29 cellular contexts compared by ENCODE assay signal in genomic region chr17:30312218-30312617, GRCh38. TPM values are rescaled to one million over a fixed set of nuclear protein-coding genes. Genes with fewer than 3 reads are reported as not detected.
DNase-seq lines count a peak whose midpoint lies in the region; ATAC-seq, FAIRE-seq and TF ChIP-seq lines count a peak whose summit lies in the region.
"Had no signal": no experiment of that assay in that cellular context is flagged by ENCODE, and none has a peak within 500 bp of the region (broad histone marks: within the 10 kb centered on the region; RNA-seq: fewer than 3 reads in every experiment).

No MANE protein-coding gene starts in this region.

- CTCF ChIA-PET in HepG2 (lab: Yijun Ruan, JAX; ENCODE audit: low intra/inter-chr PET ratio, low total read pairs) (no interaction called here), WTC11 (lab: Charles Lee) (no interaction called here)

- ATAC-seq in HepG2: no peak
- ATAC-seq in right lobe of liver: no peak
- ATAC-seq in WTC11: no peak
- no peak for ATAC-seq in HG02610 (IDR thresholded peaks at IDR 0.05; ENCODE audit: unreplicated experiment)
- ATAC-seq: Panc1 had no signal

- H3K36me3 ChIP-seq in HepG2 (replicated peaks in 1 of 2; ENCODE audit: control insufficient read depth in 1 of 2, insufficient read depth in 2 of 2, low read length in 2 of 2) (no peaks in the 10 kb centered on the region), right lobe of liver (no peaks in the 10 kb centered on the region)
- H3K36me3 ChIP-seq: BE2C had no signal

- POLR2A ChIA-PET in HepG2 (lab: Yijun Ruan, JAX): no interaction called here
- POLR2A ChIA-PET in WTC11 (lab: Charles Lee): no interaction called here

- no peak overlapping the region for H3K9ac ChIP-seq in HepG2 (ENCODE audit: insufficient read depth, low read depth, low read length)

- H2AFZ ChIP-seq in HepG2 (ENCODE audit: low read length): no peak overlapping the region

- no peaks in the 10 kb centered on the region for H4K20me1 ChIP-seq in HepG2 (ENCODE audit: insufficient read depth, low read length)

- FAIRE-seq in HepG2 (lab: Jason Lieb, UNC): no peak
- FAIRE-seq: GM12891 had no signal

- in situ Hi-C loops in HepG2 (cut with HindIII; ENCODE audit: extremely low pct_ligation_motif_present, low pct_unique_long_range_greater_than_20kb): no loop called here

- BruUV-seq in HepG2 (replicated peaks; lab: Mats Ljungman, UMichigan): no TSS peak

- no peaks in the 10 kb centered on the region for H3K9me3 ChIP-seq in HepG2 (ENCODE audit: low read length)
- no peaks in the 10 kb centered on the region for H3K9me3 ChIP-seq in right lobe of liver
- H3K9me3 ChIP-seq: BE2C had no signal

- 6% methylated on average over 2 of the region's 2 CpGs for WGBS in HepG2 (ENCODE audit: low lambda C conversion rate)
- WGBS in right lobe of liver (ENCODE audit: insufficient coverage, low coverage, low lambda C conversion rate, missing lambda C conversion rate): 75% methylated on average over 2 of the region's 2 CpGs

- DNase-seq in HepG2 (ENCODE audit: low spot score) (no peak), right lobe of liver (no peak), WTC11 (ENCODE audit: low spot score) (no peak), islet precursor cell (peak; percentile 5), KG1 (lab: John Stamatoyannopoulos, UW) (no peak)
- no peak for DNase-seq in NK-92 treated with Interleukin-12 subunit alpha and Interleukin-12 subunit beta, amount 100 ng/mL, for 24 hours (lab: John Stamatoyannopoulos, UW)
- DNase-seq in stimulated activated CD4-positive, alpha-beta T cell treated with anti-CD3 and anti-CD28 coated beads, Interleukin-4, amount 100 ng/mL, for 4 hours: no peak
- DNase-seq: 8988T; ACHN; BE2C; Calu3; CD8-positive, alpha-beta memory T cell; DMS79 treated with DMSO at 0.1 percent for 48 hours; GF-D8; NCI-H1048; NCI-H1436 treated with DMSO at 0.1 percent for 48 hours; NCI-H187 treated with DMSO at 0.1 percent for 48 hours; NCI-H2171 treated with DMSO at 0.1 percent for 48 hours; NCI-H345; NCI-H510A treated with DMSO at 0.1 percent for 48 hours; NCI-H82; SHP77 treated with DMSO at 0.1 percent for 48 hours had no signal

- H3K27ac Mint-ChIP-seq in WTC11: no peak overlapping the region
- H3K27ac Mint-ChIP-seq: CD14-positive monocyte; CD8-positive, alpha-beta memory T cell; IgD-negative memory B cell had no signal

- no peaks in the 10 kb centered on the region for H3K9me3 Mint-ChIP-seq in WTC11
- H3K9me3 Mint-ChIP-seq: CD14-positive monocyte; CD8-positive, alpha-beta memory T cell; IgD-negative memory B cell had no signal

- H3K4me1 Mint-ChIP-seq in WTC11: no peaks in the 10 kb centered on the region
- H3K4me1 Mint-ChIP-seq: IgD-negative memory B cell had no signal

- TF ChIP-seq CTCF in HepG2 (CRISPR knock-in tag; IDR thresholded peaks at IDR 0.05) (no peak), right lobe of liver (IDR thresholded peaks at IDR 0.05) (no peak), WTC11 (IDR thresholded peaks at IDR 0.05) (no peak)

- peaks cover 19% of the 10 kb centered on the region for H3K4me1 ChIP-seq in HepG2 (ENCODE audit: insufficient read depth, low read length)
- no peaks in the 10 kb centered on the region for H3K4me1 ChIP-seq in right lobe of liver
- H3K4me1 ChIP-seq: BE2C had no signal

- no peak for TF ChIP-seq RAD21 in HepG2 (CRISPR knock-in tag; IDR thresholded peaks at IDR 0.05)

- no peak overlapping the region for H3K27ac ChIP-seq in HepG2 (ENCODE audit: extremely low read length, insufficient read depth, low read length)
- no peak overlapping the region for H3K27ac ChIP-seq in right lobe of liver
- H3K27ac ChIP-seq: RWPE1 had no signal

- H3K4me3 ChIP-seq in HepG2 (replicated peaks in 1 of 3; ENCODE audit: insufficient read depth in 1 of 3, low read depth in 2 of 3, low read length in 3 of 3) (no peak overlapping the region), right lobe of liver (no peak overlapping the region)

- intact Hi-C loops in HepG2 (cut with micrococcal nuclease; ENCODE audit: unreplicated experiment): no loop called here
- intact Hi-C loops in right lobe of liver (cut with DNase I): no loop called here

- H3K36me3 Mint-ChIP-seq in WTC11: no peaks in the 10 kb centered on the region
- H3K36me3 Mint-ChIP-seq: CD14-positive monocyte; CD8-positive, alpha-beta memory T cell; IgD-negative memory B cell had no signal

- no peak overlapping the region for H3K4me3 Mint-ChIP-seq in WTC11
- H3K4me3 Mint-ChIP-seq: CD14-positive monocyte; CD8-positive, alpha-beta memory T cell; IgD-negative memory B cell had no signal

- H3K27me3 Mint-ChIP-seq in WTC11 (ENCODE audit: low read depth): no peaks in the 10 kb centered on the region
- H3K27me3 Mint-ChIP-seq: CD8-positive, alpha-beta memory T cell; IgD-negative memory B cell had no signal

- no peaks in the 10 kb centered on the region for H3K79me2 ChIP-seq in HepG2 (ENCODE audit: insufficient read depth, low read length)

- H3K27me3 ChIP-seq in HepG2 (ENCODE audit: control insufficient read depth in 1 of 2, insufficient read depth in 2 of 2, low read length in 2 of 2) (peaks cover 0 to 6% of the 10 kb centered on the region in 2 experiments; a peak in 1 of 5 replicates), right lobe of liver (peaks cover 0 to 8% of the 10 kb centered on the region in 2 donors)
- H3K27me3 ChIP-seq: BE2C had no signal

- TF ChIP-seq EP300 in HepG2 (IDR thresholded peaks at IDR 0.05; ENCODE audit: low read depth in 2 of 2, low read length in 2 of 2) (no peak), HepG2 (CRISPR knock-in tag; IDR thresholded peaks at IDR 0.05; ENCODE audit: borderline replicate concordance) (no peak)

- TF ChIP-seq POLR2A in HepG2 (IDR thresholded peaks at IDR 0.05; ENCODE audit: insufficient read depth in 1 of 2, low read depth in 2 of 2, low read length in 2 of 2) (no peak), right lobe of liver (IDR thresholded peaks at IDR 0.05) (no peak)

- no peak overlapping the region for H3K4me2 ChIP-seq in HepG2 (ENCODE audit: low read depth, low read length)

RNA-seq across cellular contexts. Expression of gene BLMH, which starts 20.5 kb away (rescaled TPM):
- total RNA-seq in HepG2 (2016; rRNA removed; fragmentation: Illumina TruSeq; extraction: Trizol) (41.0 and 61.9 TPM in 2 replicates), right lobe of liver (1 to 10 TPM; 7.0 to 9.2 (median 7.3) TPM), WTC11 (2021) (63.9 to 67.3 TPM (median 65.3 TPM) in 3 replicates)
- 11.6 and 15.2 TPM in 2 replicates for total RNA-seq in HepG2 (2016; cell fraction: cytosol; rRNA removed; fragmentation: Illumina TruSeq; extraction: Trizol; ENCODE audit: low read depth)
- 41.0 and 58.6 TPM in 2 replicates for total RNA-seq in HepG2 (2016; cell fraction: insoluble cytoplasmic fraction; rRNA removed; fragmentation: Illumina TruSeq; extraction: Trizol)
- total RNA-seq in HepG2 (2016; cell fraction: membrane; rRNA removed; fragmentation: Illumina TruSeq; extraction: Trizol): 27.0 and 32.2 TPM in 2 replicates
- 37.1 and 40.0 TPM in 2 replicates for total RNA-seq in HepG2 (2016; cell fraction: nucleus; rRNA removed; fragmentation: Illumina TruSeq; extraction: Trizol)
- 11.1 and 12.1 TPM in 2 replicates for polyA plus RNA-seq in HepG2 (2011; rRNA removed)
- polyA plus RNA-seq in HepG2 (2011; cell fraction: cytosol; rRNA removed): 7.4 and 13.0 TPM in 2 replicates
- 8.6 and 15.4 TPM in 2 replicates for polyA plus RNA-seq in HepG2 (2011; cell fraction: nucleus; rRNA removed)
- 39.0 and 45.5 TPM in 2 replicates for polyA plus RNA-seq in HepG2 (2012)
- 11.6 and 12.0 TPM in 2 replicates for polyA plus RNA-seq in HepG2 (2016; cell fraction: cytosol; fragmentation: Illumina TruSeq; extraction: Trizol; ENCODE audit: low read depth)
- 67.2 and 75.3 TPM in 2 replicates for polyA plus RNA-seq in HepG2 (2016; cell fraction: insoluble cytoplasmic fraction; fragmentation: Illumina TruSeq; extraction: Trizol; ENCODE audit: low read depth)
- polyA plus RNA-seq in HepG2 (2016; cell fraction: membrane; fragmentation: Illumina TruSeq; extraction: Trizol; ENCODE audit: low read depth): 24.9 and 27.5 TPM in 2 replicates
- 42.4 and 44.9 TPM in 2 replicates for polyA plus RNA-seq in HepG2 (2016; cell fraction: nucleus; fragmentation: Illumina TruSeq; extraction: Trizol; ENCODE audit: insufficient read depth, low read depth)
- polyA minus RNA-seq in HepG2 (2011; rRNA and poly(A)+ RNA removed; ENCODE audit: low replicate concordance): 12.9 and 13.5 TPM in 2 replicates
- polyA minus RNA-seq in HepG2 (2011; cell fraction: cytosol; rRNA and poly(A)+ RNA removed): 11.8 and 13.3 TPM in 2 replicates
- 25.8 and 30.0 TPM in 2 replicates for polyA minus RNA-seq in HepG2 (2011; cell fraction: nucleus; rRNA and poly(A)+ RNA removed)

RNA-seq across cellular contexts. Expression of gene TMIGD1, which starts 21.6 kb away (rescaled TPM):
- total RNA-seq in HepG2 (2016; rRNA removed; fragmentation: Illumina TruSeq; extraction: Trizol): not detected in 2 replicates
- not detected in 2 replicates for total RNA-seq in HepG2 (2016; cell fraction: cytosol; rRNA removed; fragmentation: Illumina TruSeq; extraction: Trizol; ENCODE audit: low read depth)
- total RNA-seq in HepG2 (2016; cell fraction: insoluble cytoplasmic fraction; rRNA removed; fragmentation: Illumina TruSeq; extraction: Trizol): not detected in 2 replicates
- total RNA-seq in HepG2 (2016; cell fraction: membrane; rRNA removed; fragmentation: Illumina TruSeq; extraction: Trizol): not detected in 2 replicates
- total RNA-seq in HepG2 (2016; cell fraction: nucleus; rRNA removed; fragmentation: Illumina TruSeq; extraction: Trizol): not detected in 2 replicates
- not detected in 2 replicates for polyA plus RNA-seq in HepG2 (2011; rRNA removed)
- polyA plus RNA-seq in HepG2 (2011; cell fraction: cytosol; rRNA removed): 0.06 TPM in 1 of 2 replicates, not detected in the other
- not detected in 2 replicates for polyA plus RNA-seq in HepG2 (2011; cell fraction: nucleus; rRNA removed)
- polyA plus RNA-seq in HepG2 (2012): not detected in 2 replicates
- polyA plus RNA-seq in HepG2 (2016; cell fraction: cytosol; fragmentation: Illumina TruSeq; extraction: Trizol; ENCODE audit: low read depth): not detected in 2 replicates
- polyA plus RNA-seq in HepG2 (2016; cell fraction: insoluble cytoplasmic fraction; fragmentation: Illumina TruSeq; extraction: Trizol; ENCODE audit: low read depth): not detected in 2 replicates
- polyA plus RNA-seq in HepG2 (2016; cell fraction: membrane; fragmentation: Illumina TruSeq; extraction: Trizol; ENCODE audit: low read depth): not detected in 2 replicates
- polyA plus RNA-seq in HepG2 (2016; cell fraction: nucleus; fragmentation: Illumina TruSeq; extraction: Trizol; ENCODE audit: insufficient read depth, low read depth): not detected in 2 replicates
- not detected in 2 replicates for polyA minus RNA-seq in HepG2 (2011; rRNA and poly(A)+ RNA removed; ENCODE audit: low replicate concordance)
- polyA minus RNA-seq in HepG2 (2011; cell fraction: cytosol; rRNA and poly(A)+ RNA removed): not detected in 2 replicates
- not detected in 2 replicates for polyA minus RNA-seq in HepG2 (2011; cell fraction: nucleus; rRNA and poly(A)+ RNA removed)
- total RNA-seq in right lobe of liver: not detected
- not detected in 3 replicates for total RNA-seq in WTC11 (2021)
- total RNA-seq: Calu3; CD8-positive, alpha-beta memory T cell; H4 had no signal
- polyA plus RNA-seq: CD14-positive monocyte; CD8-positive, alpha-beta memory T cell; IgD-negative memory B cell had no signal

Comparison
In these comparisons a context has a peak if more than half of its experiments do, and no peak if none do; other contexts are left out.
1. Of the 50 proteins assayed by ChIP-seq in both HepG2 and WTC11: peak only in HepG2: none; only in WTC11: none; in both: PRDM15; in neither: 49.